21 cellular contexts compared by ENCODE assay signal in the genomic region with DNA sequence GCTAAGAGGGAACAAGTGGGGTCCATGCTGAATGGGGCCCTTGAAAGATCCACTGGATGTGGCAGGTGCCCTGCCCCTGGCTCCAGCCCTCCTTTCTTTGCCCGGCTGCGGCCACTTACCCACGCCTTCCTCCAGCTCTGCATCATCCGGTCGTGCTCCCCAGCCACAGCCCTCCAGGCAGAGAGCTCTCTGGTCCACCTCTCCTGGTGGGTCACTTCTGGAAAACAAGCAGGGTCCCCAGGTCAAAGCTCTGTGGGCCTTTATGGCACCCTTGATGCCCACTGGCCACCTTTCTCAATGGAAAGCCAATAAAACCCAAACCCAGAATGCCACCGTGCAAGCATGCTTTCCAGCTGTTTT. TPM values are rescaled to one million over a fixed set of nuclear protein-coding genes. Genes with fewer than 3 reads are reported as not detected.
DNase-seq lines count a peak whose midpoint lies in the region; ATAC-seq and TF ChIP-seq lines count a peak whose summit lies in the region.
"Had no signal": no experiment of that assay in that cellular context is flagged by ENCODE, and none has a peak within 500 bp of the region (broad histone marks: within the 10 kb centered on the region; RNA-seq: fewer than 3 reads in every experiment).

No MANE protein-coding gene starts in this region.

- no peaks in the 10 kb centered on the region for H3K9me3 ChIP-seq in aorta (ENCODE audit: control insufficient read depth, low read length)
- H3K9me3 ChIP-seq: Caco-2, HAP-1 had no signal

- H3K27ac Mint-ChIP-seq in activated naive CD4-positive, alpha-beta T cell treated with anti-CD3 and anti-CD28 coated beads, Interleukin-2, amount 10 ng/mL, durations not matched to agents 7 days and 5 days: no peak overlapping the region
- no peak overlapping the region for H3K27ac Mint-ChIP-seq in activated naive CD4-positive, alpha-beta T cell treated with anti-CD3 and anti-CD28 coated beads for 36 hours
- H3K27ac Mint-ChIP-seq in activated CD8-positive, alpha-beta memory T cell treated with anti-CD3 and anti-CD28 coated beads, Interleukin-2, amount 10 ng/mL, durations not matched to agents 7 days and 5 days: peak overlapping the region; percentile 22
- peak overlapping the region in 6 of 10 donors; percentile 19 to 90 (median 30) for H3K27ac Mint-ChIP-seq in naive thymus-derived CD8-positive, alpha-beta T cell
- H3K27ac Mint-ChIP-seq: CD14-positive monocyte had no signal

- H3K27me3 ChIP-seq in aorta (ENCODE audit: control insufficient read depth in 1 of 2, insufficient read depth in 2 of 2, low read length in 1 of 2): no peaks in the 10 kb centered on the region

- H3K27ac ChIP-seq in aorta (ENCODE audit: low read depth in 1 of 2, low read length in 2 of 2): no peak overlapping the region

- no peaks in the 10 kb centered on the region for H3K9me3 Mint-ChIP-seq in activated naive CD4-positive, alpha-beta T cell treated with anti-CD3 and anti-CD28 coated beads, Interleukin-2, amount 10 ng/mL, durations not matched to agents 7 days and 5 days
- H3K9me3 Mint-ChIP-seq in activated naive CD4-positive, alpha-beta T cell treated with anti-CD3 and anti-CD28 coated beads for 36 hours: no peaks in the 10 kb centered on the region
- H3K9me3 Mint-ChIP-seq in activated CD8-positive, alpha-beta memory T cell treated with anti-CD3 and anti-CD28 coated beads, Interleukin-2, amount 10 ng/mL, durations not matched to agents 7 days and 5 days (ENCODE audit: low read depth): no peaks in the 10 kb centered on the region
- H3K9me3 Mint-ChIP-seq in naive thymus-derived CD8-positive, alpha-beta T cell: peaks cover 0 to 2% (median 0%) of the 10 kb centered on the region in 9 donors
- H3K9me3 Mint-ChIP-seq: CD14-positive monocyte had no signal

- ATAC-seq in activated CD8-positive, alpha-beta memory T cell treated with anti-CD3 and anti-CD28 coated beads, Interleukin-2, amount 10 ng/mL, durations not matched to agents 7 days and 5 days: no peak
- ATAC-seq in naive thymus-derived CD8-positive, alpha-beta T cell: no peak
- ATAC-seq in aorta (ENCODE audit: low FRiP score) (no peak), SK-N-SH treated with all-trans-retinoic acid at 6 μM for 48 hours (no peak), GM21423 (IDR thresholded peaks at IDR 0.05; ENCODE audit: unreplicated experiment) (no peak)

- WGBS in aorta, 2 donors: 87 to 88% methylated on average over 6 of the region's 6 CpGs

- intact Hi-C loops in activated naive CD4-positive, alpha-beta T cell treated with anti-CD3 and anti-CD28 coated beads for 36 hours (cut with micrococcal nuclease): no loop called here
- intact Hi-C loops in aorta (cut with DNase I): no loop called here

- H3K4me1 ChIP-seq in aorta (ENCODE audit: control insufficient read depth in 1 of 2, insufficient read depth in 2 of 2, low read length in 2 of 2): no peaks in the 10 kb centered on the region
- H3K4me1 ChIP-seq: Caco-2, HAP-1 had no signal

- peaks cover 0 to 12% of the 10 kb centered on the region in 2 donors for H3K36me3 ChIP-seq in aorta (ENCODE audit: control insufficient read depth in 1 of 2, insufficient read depth in 2 of 2, low read length in 1 of 2)

- peaks cover 4% of the 10 kb centered on the region for H3K4me1 Mint-ChIP-seq in activated naive CD4-positive, alpha-beta T cell treated with anti-CD3 and anti-CD28 coated beads, Interleukin-2, amount 10 ng/mL, durations not matched to agents 7 days and 5 days
- peaks cover 4% of the 10 kb centered on the region for H3K4me1 Mint-ChIP-seq in activated naive CD4-positive, alpha-beta T cell treated with anti-CD3 and anti-CD28 coated beads for 36 hours (ENCODE audit: low read depth)
- H3K4me1 Mint-ChIP-seq in activated CD8-positive, alpha-beta memory T cell treated with anti-CD3 and anti-CD28 coated beads, Interleukin-2, amount 10 ng/mL, durations not matched to agents 7 days and 5 days: peaks cover 19% of the 10 kb centered on the region
- H3K4me1 Mint-ChIP-seq in naive thymus-derived CD8-positive, alpha-beta T cell: peaks cover 7 to 23% (median 17%) of the 10 kb centered on the region in 4 donors

- POLR2A ChIA-PET in naive thymus-derived CD8-positive, alpha-beta T cell (lab: Charles Lee): interaction anchor here (1.9 kb wide), 1 partner anchor 12 kb away, joined by 6 read pairs; no protein-coding TSS in a partner anchor

- no peak overlapping the region for H3K4me3 ChIP-seq in aorta (ENCODE audit: low read length in 2 of 2)
- H3K4me3 ChIP-seq: HAP-1 had no signal

- peaks cover 40% of the 10 kb centered on the region for H3K36me3 Mint-ChIP-seq in activated naive CD4-positive, alpha-beta T cell treated with anti-CD3 and anti-CD28 coated beads, Interleukin-2, amount 10 ng/mL, durations not matched to agents 7 days and 5 days
- H3K36me3 Mint-ChIP-seq in activated naive CD4-positive, alpha-beta T cell treated with anti-CD3 and anti-CD28 coated beads for 36 hours (ENCODE audit: low read depth): peaks cover 31% of the 10 kb centered on the region
- H3K36me3 Mint-ChIP-seq in activated CD8-positive, alpha-beta memory T cell treated with anti-CD3 and anti-CD28 coated beads, Interleukin-2, amount 10 ng/mL, durations not matched to agents 7 days and 5 days: peaks cover 29% of the 10 kb centered on the region
- peaks cover 0 to 41% (median 18%) of the 10 kb centered on the region in 3 donors for H3K36me3 Mint-ChIP-seq in naive thymus-derived CD8-positive, alpha-beta T cell

- H3K4me3 Mint-ChIP-seq in activated naive CD4-positive, alpha-beta T cell treated with anti-CD3 and anti-CD28 coated beads, Interleukin-2, amount 10 ng/mL, durations not matched to agents 7 days and 5 days: no peak overlapping the region
- H3K4me3 Mint-ChIP-seq in activated naive CD4-positive, alpha-beta T cell treated with anti-CD3 and anti-CD28 coated beads for 36 hours: no peak overlapping the region
- no peak overlapping the region for H3K4me3 Mint-ChIP-seq in activated CD8-positive, alpha-beta memory T cell treated with anti-CD3 and anti-CD28 coated beads, Interleukin-2, amount 10 ng/mL, durations not matched to agents 7 days and 5 days
- no peak overlapping the region for H3K4me3 Mint-ChIP-seq in naive thymus-derived CD8-positive, alpha-beta T cell
- H3K4me3 Mint-ChIP-seq: CD14-positive monocyte had no signal

- H3K27me3 Mint-ChIP-seq in activated naive CD4-positive, alpha-beta T cell treated with anti-CD3 and anti-CD28 coated beads, Interleukin-2, amount 10 ng/mL, durations not matched to agents 7 days and 5 days: no peaks in the 10 kb centered on the region
- H3K27me3 Mint-ChIP-seq in activated naive CD4-positive, alpha-beta T cell treated with anti-CD3 and anti-CD28 coated beads for 36 hours (ENCODE audit: low read depth): no peaks in the 10 kb centered on the region
- no peaks in the 10 kb centered on the region for H3K27me3 Mint-ChIP-seq in activated CD8-positive, alpha-beta memory T cell treated with anti-CD3 and anti-CD28 coated beads, Interleukin-2, amount 10 ng/mL, durations not matched to agents 7 days and 5 days
- H3K27me3 Mint-ChIP-seq in naive thymus-derived CD8-positive, alpha-beta T cell: no peaks in the 10 kb centered on the region

- CTCF ChIA-PET in activated naive CD4-positive, alpha-beta T cell treated with anti-CD3 and anti-CD28 coated beads, Interleukin-2, amount 10 ng/mL, durations not matched to agents 7 days and 5 days (lab: Charles Lee): no interaction called here
- CTCF ChIA-PET in activated naive CD4-positive, alpha-beta T cell treated with anti-CD3 and anti-CD28 coated beads for 36 hours (lab: Charles Lee): no interaction called here
- CTCF ChIA-PET in activated CD8-positive, alpha-beta memory T cell treated with anti-CD3 and anti-CD28 coated beads, Interleukin-2, amount 10 ng/mL, durations not matched to agents 7 days and 5 days (lab: Charles Lee): no interaction called here

- peak; percentile 17 for DNase-seq in activated naive CD4-positive, alpha-beta T cell treated with anti-CD3 and anti-CD28 coated beads, Interleukin-2, amount 10 ng/mL, durations not matched to agents 7 days and 5 days
- DNase-seq in activated naive CD4-positive, alpha-beta T cell treated with anti-CD3 and anti-CD28 coated beads for 36 hours: no peak
- peak; percentile 27 for DNase-seq in activated CD8-positive, alpha-beta memory T cell treated with anti-CD3 and anti-CD28 coated beads, Interleukin-2, amount 10 ng/mL, durations not matched to agents 7 days and 5 days
- DNase-seq in naive thymus-derived CD8-positive, alpha-beta T cell: no peak
- DNase-seq in aorta (peak; percentile 20 to 36), LoVo (ENCODE audit: low spot score) (no peak)
- DNase-seq: AML-193, Caco-2, IMR-90, Karpas-422, MM.1S, NCI-H1092 treated with DMSO at 0.1 percent for 48 hours, NCI-H1694, NCI-H226, NCI-H526 treated with DMSO at 0.1 percent for 48 hours, OCI-M1, RPMI8226 had no signal

TF ChIP-seq in SK-N-SH treated with all-trans-retinoic acid at 6 μM for 48 hours, 23 proteins besides CTCF, POLR2A, EP300 and RAD21 (continues in another document):
- no peak for TF ChIP-seq ZNF565 (CRISPR knock-in tag; conservative IDR thresholded peaks at IDR 0.05; ENCODE audit: low read depth)
- no peak for TF ChIP-seq SNAI2 (CRISPR knock-in tag; IDR thresholded peaks at IDR 0.05)

RNA-seq across cellular contexts. Expression of gene SECISBP2, which starts 45.0 kb away (rescaled TPM):
- 10 to 100 TPM; 42.8 to 45.8 TPM for total RNA-seq in activated naive CD4-positive, alpha-beta T cell treated with anti-CD3 and anti-CD28 coated beads for 36 hours
- total RNA-seq in activated CD8-positive, alpha-beta memory T cell treated with anti-CD3 and anti-CD28 coated beads, Interleukin-2, amount 10 ng/mL, durations not matched to agents 7 days and 5 days: 10 to 100 TPM; 36.1 to 40.2 TPM
- total RNA-seq in naive thymus-derived CD8-positive, alpha-beta T cell: 100 to 1,000 TPM; 105 to 112 TPM
- 10 to 100 TPM; 19.6 to 27.9 (median 21.2) TPM for polyA plus RNA-seq in naive thymus-derived CD8-positive, alpha-beta T cell
- 10 to 100 TPM; 47.2 to 49.0 TPM for total RNA-seq in aorta
- polyA plus RNA-seq in aorta: 10 to 100 TPM in 1 of 2 donors, 1 to 10 TPM in 1; 7.0 to 29.9 TPM

RNA-seq across cellular contexts. Expression of gene CKS2, which starts 52.3 kb away (rescaled TPM):
- total RNA-seq in activated naive CD4-positive, alpha-beta T cell treated with anti-CD3 and anti-CD28 coated beads for 36 hours: 100 to 1,000 TPM; 278 to 292 TPM
- total RNA-seq in activated CD8-positive, alpha-beta memory T cell treated with anti-CD3 and anti-CD28 coated beads, Interleukin-2, amount 10 ng/mL, durations not matched to agents 7 days and 5 days: 100 to 1,000 TPM; 200 to 225 TPM
- 1 to 10 TPM; 4.8 to 5.3 TPM for total RNA-seq in naive thymus-derived CD8-positive, alpha-beta T cell
- polyA plus RNA-seq in naive thymus-derived CD8-positive, alpha-beta T cell: 10 to 100 TPM in 1 of 3 donors, 1 to 10 TPM in 2; 7.0 to 13.6 (median 7.8) TPM
- 1 to 10 TPM; 5.4 to 8.9 TPM for total RNA-seq in aorta
- 10 to 100 TPM in 1 of 2 donors, 1 to 10 TPM in 1; 5.7 to 14.9 TPM for polyA plus RNA-seq in aorta

Comparison
In these comparisons a context has a peak if more than half of its experiments do, and no peak if none do; other contexts are left out.
1. DNase-seq: peak in activated naive CD4-positive, alpha-beta T cell treated with anti-CD3 and anti-CD28 coated beads, Interleukin-2, amount 10 ng/mL, durations not matched to agents 7 days and 5 days (single experiment), activated CD8-positive, alpha-beta memory T cell treated with anti-CD3 and anti-CD28 coated beads, Interleukin-2, amount 10 ng/mL, durations not matched to agents 7 days and 5 days (single experiment) and aorta (2 of 2); none in activated naive CD4-positive, alpha-beta T cell treated with anti-CD3 and anti-CD28 coated beads for 36 hours (single experiment), naive thymus-derived CD8-positive, alpha-beta T cell (0 of 10) and LoVo (single experiment).
2. H3K27ac Mint-ChIP-seq: peak in activated CD8-positive, alpha-beta memory T cell treated with anti-CD3 and anti-CD28 coated beads, Interleukin-2, amount 10 ng/mL, durations not matched to agents 7 days and 5 days (single experiment) and naive thymus-derived CD8-positive, alpha-beta T cell (6 of 10); none in activated naive CD4-positive, alpha-beta T cell treated with anti-CD3 and anti-CD28 coated beads, Interleukin-2, amount 10 ng/mL, durations not matched to agents 7 days and 5 days (single experiment) and activated naive CD4-positive, alpha-beta T cell treated with anti-CD3 and anti-CD28 coated beads for 36 hours (single experiment).
3. RNA of gene CKS2, which starts 52.3 kb away (total RNA-seq): 278 to 292 TPM in activated naive CD4-positive, alpha-beta T cell treated with anti-CD3 and anti-CD28 coated beads for 36 hours and 200 to 225 TPM in activated CD8-positive, alpha-beta memory T cell treated with anti-CD3 and anti-CD28 coated beads, Interleukin-2, amount 10 ng/mL, durations not matched to agents 7 days and 5 days; 5.4 to 8.9 TPM in aorta and 4.8 to 5.3 TPM in naive thymus-derived CD8-positive, alpha-beta T cell; every median in the first group is over 10 times any median in the second.